Comparison of ENCODE assay signal across 18 cellular contexts in the genomic region with DNA sequence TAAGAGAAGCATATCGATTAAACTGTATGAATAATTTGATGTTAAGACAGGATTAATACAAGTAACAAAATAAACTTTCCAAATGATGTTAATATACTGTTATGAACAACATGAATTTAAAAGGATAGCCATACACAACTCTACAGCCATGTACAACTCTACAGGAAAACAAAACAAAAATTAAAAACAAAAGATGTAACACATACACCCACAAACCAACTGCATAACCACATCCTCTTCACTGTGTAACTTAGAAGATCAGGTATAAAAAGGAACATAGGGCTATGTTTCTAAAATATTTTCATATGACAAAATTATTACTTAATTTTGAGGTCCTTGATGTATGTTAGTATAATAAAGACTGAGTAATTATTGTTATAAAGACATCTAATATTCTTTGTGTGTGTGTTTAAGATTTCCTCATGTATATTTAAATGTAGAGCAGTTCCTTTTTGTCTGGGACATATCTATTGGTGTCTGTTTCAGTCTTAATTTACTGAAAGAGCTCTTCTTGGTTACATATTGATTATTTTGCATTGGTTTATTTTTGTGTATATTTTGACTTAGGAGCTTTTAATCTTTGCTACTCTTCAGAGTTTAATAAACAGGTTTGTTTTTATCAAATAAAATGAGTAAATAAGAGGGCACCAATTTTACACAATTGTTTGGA.
DNase-seq lines count a peak whose midpoint lies in the region; ATAC-seq and TF ChIP-seq lines count a peak whose summit lies in the region.
"Had no signal": no experiment of that assay in that cellular context is flagged by ENCODE, and none has a peak within 500 bp of the region (broad histone marks: within the 10 kb centered on the region; RNA-seq: fewer than 3 reads in every experiment).

No MANE protein-coding gene starts in this region.

- TF ChIP-seq EP300 in suprapubic skin (IDR thresholded peaks at IDR 0.05): no peak
- TF ChIP-seq EP300 in transverse colon (IDR thresholded peaks at IDR 0.05; ENCODE audit: low read depth): no peak

- in situ Hi-C loops in transverse colon (cut with MboI; ENCODE audit: low pct_ligation_motif_present in 1 of 4, low pct_unique_long_range_greater_than_20kb in 1 of 4, low sequenced_read_pairs in 3 of 4): no loop called here

- no peaks in the 10 kb centered on the region for H3K4me1 ChIP-seq in CD8-positive, alpha-beta T cell (ENCODE audit: insufficient read depth, low read length)
- H3K4me1 ChIP-seq in mucosa of descending colon (ENCODE audit: low read depth) (no peaks in the 10 kb centered on the region), suprapubic skin (no peaks in the 10 kb centered on the region), transverse colon (no peaks in the 10 kb centered on the region)
- no peaks in the 10 kb centered on the region for H3K4me1 ChIP-seq in effector memory CD4-positive, alpha-beta T cell (ENCODE audit: control insufficient read depth, insufficient read depth, low read length, poor library complexity, severe bottlenecking)
- H3K4me1 ChIP-seq: SJCRH30 had no signal

- H3K9me3 ChIP-seq in CD8-positive, alpha-beta T cell (ENCODE audit: low read length): no peaks in the 10 kb centered on the region
- H3K9me3 ChIP-seq in mucosa of descending colon: peaks cover 27% of the 10 kb centered on the region
- H3K9me3 ChIP-seq in effector memory CD4-positive, alpha-beta T cell (ENCODE audit: control insufficient read depth, low read length): no peaks in the 10 kb centered on the region
- no peaks in the 10 kb centered on the region for H3K9me3 ChIP-seq in suprapubic skin
- no peaks in the 10 kb centered on the region for H3K9me3 ChIP-seq in transverse colon
- H3K9me3 ChIP-seq: SJCRH30 had no signal

- CTCF ChIA-PET in CD8-positive, alpha-beta T cell (lab: Charles Lee): no interaction called here

- TF ChIP-seq CTCF in CD8-positive, alpha-beta T cell (IDR thresholded peaks at IDR 0.05): no peak
- TF ChIP-seq CTCF in mucosa of descending colon (IDR thresholded peaks at IDR 0.05) (no peak), suprapubic skin (IDR thresholded peaks at IDR 0.05) (no peak), transverse colon (IDR thresholded peaks at IDR 0.05) (no peak)

- intact Hi-C loops in CD8-positive, alpha-beta T cell (cut with DNase I, micrococcal nuclease): no loop called here
- intact Hi-C loops in mucosa of descending colon (cut with DNase I, micrococcal nuclease) (no loop called here), transverse colon (cut with DNase I; ENCODE audit: low total_unique reads) (no loop called here)

- no peak overlapping the region for H3K27ac Mint-ChIP-seq in CD8-positive, alpha-beta T cell
- H3K27ac Mint-ChIP-seq: CD14-positive monocyte had no signal

- WGBS in suprapubic skin: 49% methylated on average over 1 of the region's 1 CpG
- 55 to 69% methylated on average over 1 of the region's 1 CpG for WGBS in transverse colon (ENCODE audit: low coverage in 1 of 2), 2 donors

- H3K36me3 ChIP-seq in CD8-positive, alpha-beta T cell (ENCODE audit: insufficient read depth, low read length): no peaks in the 10 kb centered on the region
- H3K36me3 ChIP-seq in mucosa of descending colon (ENCODE audit: low read depth) (no peaks in the 10 kb centered on the region), suprapubic skin (no peaks in the 10 kb centered on the region), transverse colon (no peaks in the 10 kb centered on the region)
- no peaks in the 10 kb centered on the region for H3K36me3 ChIP-seq in effector memory CD4-positive, alpha-beta T cell (ENCODE audit: control insufficient read depth, insufficient read depth, low read length)
- H3K36me3 ChIP-seq: SJCRH30 had no signal

- no peaks in the 10 kb centered on the region for H3K27me3 Mint-ChIP-seq in CD8-positive, alpha-beta T cell (ENCODE audit: low read depth)

- H3K27ac ChIP-seq in CD8-positive, alpha-beta T cell (ENCODE audit: low read depth, low read length): no peak overlapping the region
- no peak overlapping the region for H3K27ac ChIP-seq in effector memory CD4-positive, alpha-beta T cell (ENCODE audit: insufficient read depth, low read length, poor library complexity, severe bottlenecking)
- H3K27ac ChIP-seq in suprapubic skin (no peak overlapping the region), transverse colon (no peak overlapping the region)
- H3K27ac ChIP-seq: GM23248, PC-9, SJCRH30 had no signal

- H3K4me3 Mint-ChIP-seq in CD8-positive, alpha-beta T cell: no peak overlapping the region
- H3K4me3 Mint-ChIP-seq: CD14-positive monocyte had no signal

- peaks cover 4% of the 10 kb centered on the region for H3K4me1 Mint-ChIP-seq in CD8-positive, alpha-beta T cell (ENCODE audit: low read depth)
- H3K4me1 Mint-ChIP-seq: CD14-positive monocyte had no signal

- POLR2A ChIA-PET in CD8-positive, alpha-beta T cell (lab: Charles Lee): no interaction called here

- peaks cover 14% of the 10 kb centered on the region for H3K9me3 Mint-ChIP-seq in CD8-positive, alpha-beta T cell

- H3K4me3 ChIP-seq in CD8-positive, alpha-beta T cell (ENCODE audit: low read depth, low read length): no peak overlapping the region
- H3K4me3 ChIP-seq in Jurkat, Clone E6-1 (ENCODE audit: low read length): no peak overlapping the region
- H3K4me3 ChIP-seq in mucosa of descending colon: no peak overlapping the region
- H3K4me3 ChIP-seq in effector memory CD4-positive, alpha-beta T cell (ENCODE audit: insufficient read depth, low read depth, low read length, poor library complexity, severe bottlenecking): no peak overlapping the region
- no peak overlapping the region for H3K4me3 ChIP-seq in suprapubic skin
- H3K4me3 ChIP-seq in transverse colon: no peak overlapping the region
- H3K4me3 ChIP-seq: GM23248, PC-9, SJCRH30 had no signal

- DNase-seq in CD8-positive, alpha-beta T cell: no peak
- peak; percentile 32 for DNase-seq in Jurkat, Clone E6-1 (ENCODE audit: low read depth, low spot score)
- DNase-seq in mucosa of descending colon (no peak), suprapubic skin (ENCODE audit: low spot score in 2 of 2) (no peak), transverse colon (no peak)
- DNase-seq in effector memory CD4-positive, alpha-beta T cell: no peak
- DNase-seq: DMS53, GM23248, KBM-7, NCI-H1092 treated with DMSO at 0.1 percent for 48 hours, NCI-H1694, NCI-H510A treated with DMSO at 0.1 percent for 48 hours, NCI-H82, PC-9, SJCRH30 had no signal

- peak; percentile 46 for ATAC-seq in CD8-positive, alpha-beta T cell
- peak; percentile 82 for ATAC-seq in GM18520 (IDR thresholded peaks at IDR 0.05; ENCODE audit: unreplicated experiment)
- ATAC-seq in mucosa of descending colon: peak; percentile 27
- ATAC-seq: HCT116 had no signal

- no peak for TF ChIP-seq POLR2A in suprapubic skin (IDR thresholded peaks at IDR 0.05)
- TF ChIP-seq POLR2A in transverse colon (IDR thresholded peaks at IDR 0.05): no peak

- H3K27me3 ChIP-seq in CD8-positive, alpha-beta T cell (ENCODE audit: insufficient read depth, low read length): no peaks in the 10 kb centered on the region
- no peaks in the 10 kb centered on the region for H3K27me3 ChIP-seq in effector memory CD4-positive, alpha-beta T cell (replicated peaks; ENCODE audit: control insufficient read depth, insufficient read depth, low read length, poor library complexity, severe bottlenecking)
- H3K27me3 ChIP-seq in suprapubic skin: no peaks in the 10 kb centered on the region
- no peaks in the 10 kb centered on the region for H3K27me3 ChIP-seq in transverse colon
- H3K27me3 ChIP-seq: SJCRH30 had no signal

- no peaks in the 10 kb centered on the region for H3K36me3 Mint-ChIP-seq in CD8-positive, alpha-beta T cell
- H3K36me3 Mint-ChIP-seq: CD14-positive monocyte had no signal

Comparison
In these comparisons a context has a peak if more than half of its experiments do, and no peak if none do; other contexts are left out.
1. ATAC-seq: peak in every context shown above with its lines; median percentile 82 in GM18520; 46 in CD8-positive, alpha-beta T cell; 27 in mucosa of descending colon.